In genomic region chr7:41529831-41530230, GRCh38 we compare ENCODE assay signal across 35 cellular contexts.
"Had no signal": no experiment of that assay in that cellular context is flagged by ENCODE, and none has a peak within 500 bp of the region (broad histone marks: within the 10 kb centered on the region; RNA-seq: fewer than 3 reads in every experiment).

No MANE protein-coding gene starts in this region.

- H3K4me3 ChIP-seq: adrenal gland, K562, MG63, Peyer's patch had no signal

- H3K27ac ChIP-seq: adrenal gland, Peyer's patch, RWPE1, VCaP had no signal

- H3K9me3 ChIP-seq: adrenal gland, MG63, Peyer's patch had no signal

- H3K9me3 Mint-ChIP-seq: activated B cell treated with CpG ODN at 0.5 μM for 24 hours; activated naive CD4-positive, alpha-beta T cell treated with anti-CD3 and anti-CD28 coated beads for 36 hours had no signal

- H3K27ac Mint-ChIP-seq: activated B cell treated with CpG ODN at 0.5 μM for 24 hours; activated CD4-positive, alpha-beta memory T cell treated with anti-CD3 and anti-CD28 coated beads for 36 hours; activated naive CD4-positive, alpha-beta T cell treated with anti-CD3 and anti-CD28 coated beads for 36 hours; activated naive CD4-positive, alpha-beta T cell treated with anti-CD3 and anti-CD28 coated beads, Interleukin-2, amount 50 U/mL, for 72 hours; activated T-helper 1 cell treated with anti-CD3 and anti-CD28 coated beads, Interleukin-12 subunit alpha, Interleukin-12 subunit beta, Interleukin-2, Interleukin-4 antibody, amounts not matched to agents 30 ng/mL and 10 ng/mL and 1 ng/mL, durations not matched to agents 14 hours and 24 hours and 36 hours; brain; T-cell; T-helper 17 cell had no signal

- H3K27me3 ChIP-seq: adrenal gland, MG63, Peyer's patch had no signal

- H3K4me1 Mint-ChIP-seq: activated B cell treated with CpG ODN at 0.5 μM for 24 hours, brain, T-cell, T-helper 17 cell had no signal

- H3K4me3 Mint-ChIP-seq: activated B cell treated with CpG ODN at 0.5 μM for 24 hours; activated CD4-positive, alpha-beta memory T cell treated with anti-CD3 and anti-CD28 coated beads for 36 hours; activated naive CD4-positive, alpha-beta T cell treated with anti-CD3 and anti-CD28 coated beads for 36 hours; activated T-cell treated with anti-CD3 and anti-CD28 coated beads, Interleukin-2, amount 50 U/mL, for 4 hours; activated T-helper 1 cell treated with anti-CD3 and anti-CD28 coated beads, Interleukin-12 subunit alpha, Interleukin-12 subunit beta, Interleukin-2, Interleukin-4 antibody, amounts not matched to agents 30 ng/mL and 10 ng/mL and 1 ng/mL, durations not matched to agents 14 hours and 24 hours and 36 hours; brain; T-cell; T-helper 17 cell had no signal

- H3K27me3 Mint-ChIP-seq: activated CD4-positive, alpha-beta memory T cell treated with anti-CD3 and anti-CD28 coated beads for 36 hours; T-cell; T-helper 17 cell had no signal

- H3K4me1 ChIP-seq: adrenal gland, Peyer's patch had no signal

- H3K36me3 Mint-ChIP-seq: activated CD4-positive, alpha-beta memory T cell treated with anti-CD3 and anti-CD28 coated beads for 36 hours; activated naive CD4-positive, alpha-beta T cell treated with anti-CD3 and anti-CD28 coated beads, Interleukin-2, amount 50 U/mL, for 72 hours; brain; T-cell had no signal

- H3K36me3 ChIP-seq: adrenal gland, MG63, Peyer's patch had no signal

- FAIRE-seq: K562 had no signal

- DNase-seq: activated B cell treated with CpG ODN at 0.5 μM for 24 hours; activated CD4-positive, alpha-beta memory T cell treated with anti-CD3 and anti-CD28 coated beads for 36 hours; activated CD4-positive, alpha-beta T cell treated with anti-CD3 and anti-CD28 coated beads for 4 hours; activated CD4-positive, alpha-beta T cell treated with anti-CD3 and anti-CD28 coated beads, Interleukin-2, amount 50 U/mL, for 1 hour; activated CD4-positive, CD25-positive, alpha-beta regulatory T cell treated with anti-CD3 and anti-CD28 coated beads, Interleukin-2, amount 50 U/mL, for 72 hours; activated CD8-positive, alpha-beta memory T cell treated with anti-CD3 and anti-CD28 coated beads, Interleukin-2, amount 50 U/mL, for 4 hours; activated gamma-delta T cell treated with Interleukin-2 at 50 U/mL for 16 hours; activated naive CD4-positive, alpha-beta T cell treated with anti-CD3 and anti-CD28 coated beads for 36 hours; activated T-cell treated with anti-CD3 and anti-CD28 coated beads for 4 hours; activated T-cell treated with anti-CD3 and anti-CD28 coated beads, Interleukin-2, amount 50 U/mL, for 4 hours; adrenal gland; IMR-90; MG63; NCI-H1048; NCI-H1105 treated with DMSO at 0.1 percent for 48 hours; NCI-H1436; NCI-H1694; NCI-H1930; NCI-H345; NCI-H510A; NCI-H526; NCI-H748 treated with DMSO at 0.1 percent for 48 hours; NK-92 treated with Interleukin-12 subunit alpha and Interleukin-12 subunit beta, amount 100 ng/mL, for 24 hours; PC-3; Peyer's patch; SIG-M5; T-cell; T-helper 17 cell; T-helper 9 cell had no signal
